ENCODE assay signal across 8 cellular contexts in the genomic region with DNA sequence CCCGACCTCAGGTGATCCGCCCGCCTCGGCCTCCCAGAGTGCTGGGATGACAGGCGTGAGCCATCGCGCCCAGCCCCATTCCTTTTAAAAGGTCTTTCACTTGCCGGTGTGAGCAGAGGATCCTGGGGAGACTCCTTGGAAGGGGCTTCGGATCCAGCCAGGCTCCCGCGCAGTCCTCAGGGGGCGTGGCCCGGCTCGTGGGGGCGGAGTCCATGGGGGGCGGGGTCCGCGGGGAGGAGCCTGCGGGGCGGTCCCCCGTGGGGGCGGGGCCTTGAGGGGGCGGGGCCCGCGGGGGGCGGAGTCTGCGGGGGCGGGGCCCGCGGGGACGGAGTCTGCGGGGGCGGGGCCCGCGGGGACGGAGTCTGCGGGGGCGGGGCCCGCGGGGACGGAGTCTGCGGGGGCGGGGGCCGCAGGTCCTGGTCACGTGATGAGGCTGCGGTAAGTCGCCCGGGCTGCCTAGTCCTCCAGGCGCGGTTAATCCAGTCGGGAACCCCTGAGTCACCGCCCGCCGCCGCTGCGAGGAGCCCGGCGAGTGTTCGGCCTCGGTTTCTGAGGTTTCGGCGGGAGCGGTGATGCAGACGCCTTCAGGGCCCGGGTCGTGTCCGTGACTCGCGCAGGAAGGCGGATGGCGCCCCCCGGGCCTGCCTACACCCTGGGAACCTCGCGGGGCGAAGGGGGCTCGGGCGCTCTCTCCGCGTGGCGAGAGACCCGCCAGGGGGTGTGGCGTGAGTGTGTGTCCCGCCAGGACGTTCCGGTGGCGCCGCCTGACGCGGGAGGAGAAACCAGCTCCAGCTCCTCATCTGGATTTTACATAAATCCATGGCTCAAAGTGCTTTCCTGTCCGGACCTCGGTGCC. TPM values are rescaled to one million over a fixed set of nuclear protein-coding genes. Genes with fewer than 3 reads are reported as not detected.
DNase-seq lines count a peak whose midpoint lies in the region; ATAC-seq, FAIRE-seq and TF ChIP-seq lines count a peak whose summit lies in the region.

No MANE protein-coding gene starts in this region.

- no peaks in the 10 kb centered on the region for H3K36me3 Mint-ChIP-seq in astrocyte (ENCODE audit: low read depth, unreplicated experiment)

- FAIRE-seq in GM12891 (lab: Jason Lieb, UNC) (peak; percentile 38), astrocyte (lab: Jason Lieb, UNC) (no peak)

- no peak overlapping the region for H3K27ac ChIP-seq in RWPE2 (ENCODE audit: poor library complexity, severe bottlenecking)
- peak overlapping the region; percentile 30 for H3K27ac ChIP-seq in astrocyte (ENCODE audit: low read depth, low read length)
- peak overlapping the region; percentile 59 to 76 (median 66) for H3K27ac ChIP-seq in gastrocnemius medialis

- H3K27me3 Mint-ChIP-seq in astrocyte (ENCODE audit: low read depth, unreplicated experiment) = peaks cover 19% of the 10 kb centered on the region

- no peaks in the 10 kb centered on the region for H3K27me3 ChIP-seq in RWPE2 (ENCODE audit: insufficient read depth, poor library complexity, severe bottlenecking)
- no peaks in the 10 kb centered on the region for H3K27me3 ChIP-seq in astrocyte (ENCODE audit: insufficient read depth, low read length)
- H3K27me3 ChIP-seq in gastrocnemius medialis = peaks cover 0 to 9% (median 6%) of the 10 kb centered on the region in 3 donors

- H2AFZ ChIP-seq in astrocyte (ENCODE audit: low read depth, low read length) = peak overlapping the region; percentile 90

- no peaks in the 10 kb centered on the region for H4K20me1 ChIP-seq in astrocyte (ENCODE audit: insufficient read depth, low read length)

- H3K36me3 ChIP-seq in RWPE2 (ENCODE audit: low read depth) (no peaks in the 10 kb centered on the region), astrocyte (ENCODE audit: insufficient read depth, low read length) (no peaks in the 10 kb centered on the region), gastrocnemius medialis (no peaks in the 10 kb centered on the region)

- no peak for TF ChIP-seq CTCF in RWPE2 (IDR thresholded peaks at IDR 0.05; ENCODE audit: poor library complexity, severe bottlenecking)
- TF ChIP-seq CTCF in astrocyte (IDR thresholded peaks at IDR 0.05; ENCODE audit: insufficient read depth, low read depth, low read length) = no peak
- peak in 1 of 5 experiments; percentile 26 for TF ChIP-seq CTCF in gastrocnemius medialis (IDR thresholded peaks at IDR 0.05 in 4 of 5, conservative IDR thresholded peaks at IDR 0.05 in 1 of 5)

- ATAC-seq in RWPE2 (ENCODE audit: low read depth) (peak; percentile 30), gastrocnemius medialis (peak; percentile 41 to 73), GM18511 (IDR thresholded peaks at IDR 0.05; ENCODE audit: unreplicated experiment) (no peak), HG03460 (IDR thresholded peaks at IDR 0.05; ENCODE audit: unreplicated experiment) (no peak)

- no peaks in the 10 kb centered on the region for H3K79me2 ChIP-seq in astrocyte (ENCODE audit: insufficient read depth, low read length)

- H3K9ac ChIP-seq in astrocyte (ENCODE audit: low read length) = peak overlapping the region; percentile 77

- DNase-seq in GM12891 (ENCODE audit: insufficient read length, low spot score) (peak; percentile 66), RWPE2 (ENCODE audit: low spot score) (no peak), astrocyte (ENCODE audit: low read depth) (peak; percentile 55), hepatic stellate cell (ENCODE audit: low spot score) (peak; percentile 82), gastrocnemius medialis (peak; percentile 35 to 39), NOMO-1 (lab: John Stamatoyannopoulos, UW; ENCODE audit: unreplicated experiment in 2 of 2) (no peak)

- H3K4me3 ChIP-seq in RWPE2 (ENCODE audit: severe bottlenecking) (peak overlapping the region; percentile 44), astrocyte (ENCODE audit: insufficient read depth, low read depth, low read length) (peak overlapping the region; percentile 60), gastrocnemius medialis (peak overlapping the region; percentile 55 to 82 (median 62))

- no peak overlapping the region for H3K4me3 Mint-ChIP-seq in astrocyte (ENCODE audit: unreplicated experiment)

- no peaks in the 10 kb centered on the region for H3K9me3 ChIP-seq in RWPE2 (ENCODE audit: severe bottlenecking)
- H3K9me3 ChIP-seq in astrocyte (ENCODE audit: insufficient read depth, low read depth, low read length) = no peaks in the 10 kb centered on the region
- H3K9me3 ChIP-seq in gastrocnemius medialis = no peaks in the 10 kb centered on the region

- intact Hi-C loops in gastrocnemius medialis (cut with DNase I; ENCODE audit: low total_unique reads) = no loop called here

- H3K4me1 ChIP-seq in RWPE2 (ENCODE audit: insufficient read depth, poor library complexity, severe bottlenecking) (no peaks in the 10 kb centered on the region), astrocyte (ENCODE audit: insufficient read depth, low read length) (peaks cover 5% of the 10 kb centered on the region), gastrocnemius medialis (no peaks in the 10 kb centered on the region)

- no peaks in the 10 kb centered on the region for H3K9me3 Mint-ChIP-seq in astrocyte (ENCODE audit: unreplicated experiment)

- H3K4me2 ChIP-seq in astrocyte (ENCODE audit: low read length) = peak overlapping the region; percentile 94

- TF ChIP-seq POLR2A in GM12891 (IDR thresholded peaks at IDR 0.05; ENCODE audit: low read depth, low read length) (no peak), gastrocnemius medialis (IDR thresholded peaks at IDR 0.05) (no peak)

- H3K4me1 Mint-ChIP-seq in astrocyte (ENCODE audit: low read depth, unreplicated experiment) = no peaks in the 10 kb centered on the region

- in situ Hi-C loops in gastrocnemius medialis (cut with MboI; ENCODE audit: low sequenced_read_pairs in 4 of 4) = no loop called here

- H3K27ac Mint-ChIP-seq in astrocyte (ENCODE audit: unreplicated experiment) = no peak overlapping the region

TF ChIP-seq in GM12891, 5 proteins besides CTCF, POLR2A, EP300 and RAD21:
- no peak for TF ChIP-seq SPI1 (IDR thresholded peaks at IDR 0.05; ENCODE audit: low read depth, low read length)
- no peak for TF ChIP-seq PAX5 (IDR thresholded peaks at IDR 0.05; ENCODE audit: insufficient read depth, low read length, severe bottlenecking)
- no peak for TF ChIP-seq POU2F2 (IDR thresholded peaks at IDR 0.05; ENCODE audit: low read depth, low read length)

RNA-seq across cellular contexts. Expression of a gene that starts 23.6 kb away (rescaled TPM):
- 40.6 TPM for polyA plus RNA-seq in GM12891 (2012; ENCODE audit: low read depth, missing spikeins)
- 70.9 and 85.0 TPM in 2 replicates for total RNA-seq in astrocyte
- 10 to 100 TPM in 3 of 4 donors, 1 to 10 TPM in 1; 9.7 to 15.4 (median 12.8) TPM for total RNA-seq in gastrocnemius medialis

Comparison
In these comparisons a context has a peak if more than half of its experiments do, and no peak if none do; other contexts are left out.
1. DNase-seq: peak in GM12891 (single experiment), astrocyte (single experiment), hepatic stellate cell (single experiment) and gastrocnemius medialis (2 of 2); none in RWPE2 (single experiment) and NOMO-1 (0 of 2).
2. ATAC-seq: peak in RWPE2 (single experiment) and gastrocnemius medialis (2 of 2); none in GM18511 (single experiment) and HG03460 (single experiment).
3. Peak in every context shown above with its lines, with median percentiles within 50 percentile points of each other: H3K4me3 ChIP-seq.